Comparison of ENCODE assay signal across 1 cellular context in the genomic region with DNA sequence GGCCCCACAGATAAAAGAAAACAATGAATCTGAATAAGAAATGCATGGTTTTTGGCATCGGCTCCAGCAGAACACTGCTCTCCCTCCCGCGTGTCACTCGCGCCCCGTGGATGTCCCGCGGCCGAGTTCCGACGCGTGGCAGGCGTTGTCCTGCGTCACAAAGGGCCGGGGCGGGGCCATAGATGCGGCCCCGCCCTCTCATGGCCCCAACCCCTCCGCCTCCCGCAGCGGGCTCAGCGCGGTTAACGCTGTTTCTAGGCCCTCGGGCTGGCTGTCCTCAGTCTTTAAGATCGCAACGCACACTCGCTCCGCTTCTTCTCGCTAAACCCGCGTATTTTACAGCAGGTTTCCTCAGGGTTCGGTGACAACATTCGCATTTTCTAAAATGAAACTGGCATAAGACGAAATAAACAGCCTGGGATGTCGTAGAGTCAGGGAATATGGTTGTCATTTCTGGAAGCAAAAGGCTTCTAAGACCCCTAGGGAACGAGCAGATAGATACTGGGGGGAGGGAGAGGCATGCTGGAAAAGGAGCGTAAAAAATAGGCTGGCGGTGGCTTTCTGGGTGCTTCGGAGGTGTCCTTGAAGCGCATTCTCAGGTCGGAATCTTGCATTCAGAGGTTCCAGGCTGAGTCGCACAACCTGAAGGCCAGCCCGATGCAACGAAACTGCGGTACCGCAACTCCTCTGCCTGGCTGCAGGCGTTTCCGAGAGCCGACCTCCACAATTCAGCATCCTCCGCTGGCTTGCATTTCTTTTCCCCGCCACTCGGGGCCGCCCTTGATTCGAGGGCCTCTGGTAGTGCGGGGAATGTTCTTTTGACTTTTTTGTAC.
TF ChIP-seq lines count a peak whose summit lies in the region.

TSS of gene FKBP7 (minus strand) at position 159 of the 833 bp plus-strand sequence. CDS start at position 58, 101 bp downstream.

TF ChIP-seq in HepG2, 621 proteins besides CTCF, POLR2A, EP300 and RAD21 (continued from another document and continues in another):
- TF ChIP-seq SNRNP70 (IDR thresholded peaks at IDR 0.05; ENCODE audit: low read depth, low read length) (no peak), ZFP36 (IDR thresholded peaks at IDR 0.05; ENCODE audit: borderline replicate concordance, low read depth, low read length, partially characterized antibody) (no peak), MTERF4 (CRISPR knock-in tag; IDR thresholded peaks at IDR 0.05) (no peak), BRD4 (CRISPR knock-in tag; IDR thresholded peaks at IDR 0.05) (no peak; the same call in 1 of the 2 replicates), NCOA5 (CRISPR knock-in tag; IDR thresholded peaks at IDR 0.05) (no peak), ZNF724P (CRISPR knock-in tag; IDR thresholded peaks at IDR 0.05; ENCODE audit: borderline replicate concordance) (no peak), CBFB (CRISPR knock-in tag; IDR thresholded peaks at IDR 0.05) (no peak), NCOA1 (CRISPR knock-in tag; IDR thresholded peaks at IDR 0.05) (no peak; the same call in 1 of the 2 replicates), ZNF749 (CRISPR knock-in tag; IDR thresholded peaks at IDR 0.05; ENCODE audit: borderline replicate concordance) (peak; percentile 52; the same call in 1 of the 2 replicates), KDM2A (CRISPR knock-in tag; IDR thresholded peaks at IDR 0.05; ENCODE audit: borderline replicate concordance, low read depth) (peak; percentile 81), ARID3A (IDR thresholded peaks at IDR 0.05; ENCODE audit: low read depth, low read length) (no peak), CREM (IDR thresholded peaks at IDR 0.05) (peak; percentile 82), CREM (CRISPR knock-in tag; IDR thresholded peaks at IDR 0.05) (0 out of 2 replicates have a peak, but pooled peaks have one; percentile 13), ZNF335 (CRISPR knock-in tag; IDR thresholded peaks at IDR 0.05) (peak; percentile 85), TARDBP (CRISPR knock-in tag; IDR thresholded peaks at IDR 0.05) (peak; percentile 45), ZNF674 (CRISPR knock-in tag; IDR thresholded peaks at IDR 0.05; ENCODE audit: low read depth) (no peak), ZNF274 (CRISPR knock-in tag; IDR thresholded peaks at IDR 0.05) (peak; percentile 60; the same call in 1 of the 2 replicates), ZNF556 (CRISPR knock-in tag; IDR thresholded peaks at IDR 0.05; ENCODE audit: borderline replicate concordance) (0 out of 2 replicates have a peak, but pooled peaks have one; percentile 68), ZNF317 (CRISPR knock-in tag; IDR thresholded peaks at IDR 0.05) (peak; percentile 69; the same call in 1 of the 2 replicates), ZMYM3 (CRISPR knock-in tag; IDR thresholded peaks at IDR 0.05) (no peak; the same call in 1 of the 2 replicates), ZNF660 (CRISPR knock-in tag; IDR thresholded peaks at IDR 0.05; ENCODE audit: borderline replicate concordance, low read depth) (no peak), ZMYM4 (CRISPR knock-in tag; IDR thresholded peaks at IDR 0.05) (peak; percentile 86), FLYWCH1 (CRISPR knock-in tag; IDR thresholded peaks at IDR 0.05) (peak; percentile 60; the same call in 1 of the 2 replicates), SKI (IDR thresholded peaks at IDR 0.05; ENCODE audit: partially characterized antibody) (no peak), ELF1 (CRISPR knock-in tag; IDR thresholded peaks at IDR 0.05) (peak; percentile 40; the same call in 1 of the 2 replicates), KDM5B (CRISPR knock-in tag; IDR thresholded peaks at IDR 0.05; ENCODE audit: borderline replicate concordance) (peak; percentile 69; the same call in 1 of the 2 replicates), ZNF441 (CRISPR knock-in tag; IDR thresholded peaks at IDR 0.05; ENCODE audit: borderline replicate concordance) (peak; percentile 68), HOXA9 (CRISPR knock-in tag; IDR thresholded peaks at IDR 0.05; ENCODE audit: borderline replicate concordance) (no peak), CENPX (CRISPR knock-in tag; IDR thresholded peaks at IDR 0.05) (no peak), MEF2D (CRISPR knock-in tag; IDR thresholded peaks at IDR 0.05) (no peak; the same call in 1 of the 2 replicates), NONO (IDR thresholded peaks at IDR 0.05) (no peak), NONO (CRISPR knock-in tag; conservative IDR thresholded peaks at IDR 0.05) (peak; percentile 66), MBNL3 (CRISPR knock-in tag; conservative IDR thresholded peaks at IDR 0.05) (no peak), HES4 (CRISPR knock-in tag; IDR thresholded peaks at IDR 0.05; ENCODE audit: borderline replicate concordance) (peak; percentile 72; the same call in 1 of the 2 replicates), ZNF546 (CRISPR knock-in tag; conservative IDR thresholded peaks at IDR 0.05) (peak; percentile 87), SAFB2 (CRISPR knock-in tag; IDR thresholded peaks at IDR 0.05; ENCODE audit: borderline replicate concordance, low read depth) (peak; percentile 82), ZSCAN12 (CRISPR knock-in tag; IDR thresholded peaks at IDR 0.05) (peak; percentile 35; the same call in 1 of the 2 replicates), FOSL1 (CRISPR knock-in tag; IDR thresholded peaks at IDR 0.05; ENCODE audit: borderline replicate concordance) (no peak), SOX13 (IDR thresholded peaks at IDR 0.05) (no peak), SOX13 (CRISPR knock-in tag; conservative IDR thresholded peaks at IDR 0.05 in 1 of 2, IDR thresholded peaks at IDR 0.05 in 1 of 2) (peak in 1 of 2 experiments; percentile 81; a peak in 2 of 4 replicates), NFIB (CRISPR knock-in tag; IDR thresholded peaks at IDR 0.05; ENCODE audit: borderline replicate concordance) (peak; percentile 84; the same call in 1 of the 2 replicates), RFX5 (IDR thresholded peaks at IDR 0.05; ENCODE audit: low read depth, low read length) (no peak), ZNF30 (CRISPR knock-in tag; IDR thresholded peaks at IDR 0.05) (no peak), NPAS2 (CRISPR knock-in tag; IDR thresholded peaks at IDR 0.05; ENCODE audit: borderline replicate concordance) (no peak), ZNF136 (CRISPR knock-in tag; IDR thresholded peaks at IDR 0.05; ENCODE audit: low read depth) (0 out of 2 replicates have a peak, but pooled peaks have one; percentile 49), ZFX (CRISPR knock-in tag; IDR thresholded peaks at IDR 0.05; ENCODE audit: low read depth) (peak; percentile 92), HIVEP1 (CRISPR knock-in tag; IDR thresholded peaks at IDR 0.05) (peak; percentile 40), ZNF7 (CRISPR knock-in tag; IDR thresholded peaks at IDR 0.05) (peak; percentile 65; the same call in 1 of the 2 replicates), SETDB1 (CRISPR knock-in tag; IDR thresholded peaks at IDR 0.05; ENCODE audit: borderline replicate concordance) (0 out of 2 replicates have a peak, but pooled peaks have one; percentile 64), SIN3B (IDR thresholded peaks at IDR 0.05; ENCODE audit: low read length) (no peak), ZNF549 (CRISPR knock-in tag; IDR thresholded peaks at IDR 0.05) (no peak), ZNF33B (CRISPR knock-in tag; IDR thresholded peaks at IDR 0.05) (0 out of 2 replicates have a peak, but pooled peaks have one; percentile 76), ZFP90 (CRISPR knock-in tag; IDR thresholded peaks at IDR 0.05; ENCODE audit: borderline replicate concordance) (peak; percentile 91; the same call in 1 of the 2 replicates), ZNF362 (CRISPR knock-in tag; IDR thresholded peaks at IDR 0.05; ENCODE audit: borderline replicate concordance) (0 out of 2 replicates have a peak, but pooled peaks have one; percentile 63), MTA1 (CRISPR knock-in tag; IDR thresholded peaks at IDR 0.05; ENCODE audit: borderline replicate concordance) (peak; percentile 50; the same call in 1 of the 2 replicates), ZNF44 (CRISPR knock-in tag; IDR thresholded peaks at IDR 0.05) (peak; percentile 92)
- TF ChIP-seq, protein P1, sequence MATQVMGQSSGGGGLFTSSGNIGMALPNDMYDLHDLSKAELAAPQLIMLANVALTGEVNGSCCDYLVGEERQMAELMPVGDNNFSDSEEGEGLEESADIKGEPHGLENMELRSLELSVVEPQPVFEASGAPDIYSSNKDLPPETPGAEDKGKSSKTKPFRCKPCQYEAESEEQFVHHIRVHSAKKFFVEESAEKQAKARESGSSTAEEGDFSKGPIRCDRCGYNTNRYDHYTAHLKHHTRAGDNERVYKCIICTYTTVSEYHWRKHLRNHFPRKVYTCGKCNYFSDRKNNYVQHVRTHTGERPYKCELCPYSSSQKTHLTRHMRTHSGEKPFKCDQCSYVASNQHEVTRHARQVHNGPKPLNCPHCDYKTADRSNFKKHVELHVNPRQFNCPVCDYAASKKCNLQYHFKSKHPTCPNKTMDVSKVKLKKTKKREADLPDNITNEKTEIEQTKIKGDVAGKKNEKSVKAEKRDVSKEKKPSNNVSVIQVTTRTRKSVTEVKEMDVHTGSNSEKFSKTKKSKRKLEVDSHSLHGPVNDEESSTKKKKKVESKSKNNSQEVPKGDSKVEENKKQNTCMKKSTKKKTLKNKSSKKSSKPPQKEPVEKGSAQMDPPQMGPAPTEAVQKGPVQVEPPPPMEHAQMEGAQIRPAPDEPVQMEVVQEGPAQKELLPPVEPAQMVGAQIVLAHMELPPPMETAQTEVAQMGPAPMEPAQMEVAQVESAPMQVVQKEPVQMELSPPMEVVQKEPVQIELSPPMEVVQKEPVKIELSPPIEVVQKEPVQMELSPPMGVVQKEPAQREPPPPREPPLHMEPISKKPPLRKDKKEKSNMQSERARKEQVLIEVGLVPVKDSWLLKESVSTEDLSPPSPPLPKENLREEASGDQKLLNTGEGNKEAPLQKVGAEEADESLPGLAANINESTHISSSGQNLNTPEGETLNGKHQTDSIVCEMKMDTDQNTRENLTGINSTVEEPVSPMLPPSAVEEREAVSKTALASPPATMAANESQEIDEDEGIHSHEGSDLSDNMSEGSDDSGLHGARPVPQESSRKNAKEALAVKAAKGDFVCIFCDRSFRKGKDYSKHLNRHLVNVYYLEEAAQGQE (IDR thresholded peaks at IDR 0.05; ENCODE audit: borderline replicate concordance in 1 of 2, low read depth in 1 of 2, low read length in 2 of 2): peak in 1 of 2 experiments; percentile 13; a peak in 1 of 4 replicates
- TF ChIP-seq, protein P2, sequence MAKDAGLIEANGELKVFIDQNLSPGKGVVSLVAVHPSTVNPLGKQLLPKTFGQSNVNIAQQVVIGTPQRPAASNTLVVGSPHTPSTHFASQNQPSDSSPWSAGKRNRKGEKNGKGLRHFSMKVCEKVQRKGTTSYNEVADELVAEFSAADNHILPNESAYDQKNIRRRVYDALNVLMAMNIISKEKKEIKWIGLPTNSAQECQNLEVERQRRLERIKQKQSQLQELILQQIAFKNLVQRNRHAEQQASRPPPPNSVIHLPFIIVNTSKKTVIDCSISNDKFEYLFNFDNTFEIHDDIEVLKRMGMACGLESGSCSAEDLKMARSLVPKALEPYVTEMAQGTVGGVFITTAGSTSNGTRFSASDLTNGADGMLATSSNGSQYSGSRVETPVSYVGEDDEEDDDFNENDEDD (CRISPR knock-in tag; IDR thresholded peaks at IDR 0.05; ENCODE audit: borderline replicate concordance): peak; percentile 66; the same call in 1 of the 2 replicates
- TF ChIP-seq, protein P3, sequence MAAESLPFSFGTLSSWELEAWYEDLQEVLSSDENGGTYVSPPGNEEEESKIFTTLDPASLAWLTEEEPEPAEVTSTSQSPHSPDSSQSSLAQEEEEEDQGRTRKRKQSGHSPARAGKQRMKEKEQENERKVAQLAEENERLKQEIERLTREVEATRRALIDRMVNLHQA (CRISPR knock-in tag; IDR thresholded peaks at IDR 0.05): no peak
- TF ChIP-seq, protein P4, sequence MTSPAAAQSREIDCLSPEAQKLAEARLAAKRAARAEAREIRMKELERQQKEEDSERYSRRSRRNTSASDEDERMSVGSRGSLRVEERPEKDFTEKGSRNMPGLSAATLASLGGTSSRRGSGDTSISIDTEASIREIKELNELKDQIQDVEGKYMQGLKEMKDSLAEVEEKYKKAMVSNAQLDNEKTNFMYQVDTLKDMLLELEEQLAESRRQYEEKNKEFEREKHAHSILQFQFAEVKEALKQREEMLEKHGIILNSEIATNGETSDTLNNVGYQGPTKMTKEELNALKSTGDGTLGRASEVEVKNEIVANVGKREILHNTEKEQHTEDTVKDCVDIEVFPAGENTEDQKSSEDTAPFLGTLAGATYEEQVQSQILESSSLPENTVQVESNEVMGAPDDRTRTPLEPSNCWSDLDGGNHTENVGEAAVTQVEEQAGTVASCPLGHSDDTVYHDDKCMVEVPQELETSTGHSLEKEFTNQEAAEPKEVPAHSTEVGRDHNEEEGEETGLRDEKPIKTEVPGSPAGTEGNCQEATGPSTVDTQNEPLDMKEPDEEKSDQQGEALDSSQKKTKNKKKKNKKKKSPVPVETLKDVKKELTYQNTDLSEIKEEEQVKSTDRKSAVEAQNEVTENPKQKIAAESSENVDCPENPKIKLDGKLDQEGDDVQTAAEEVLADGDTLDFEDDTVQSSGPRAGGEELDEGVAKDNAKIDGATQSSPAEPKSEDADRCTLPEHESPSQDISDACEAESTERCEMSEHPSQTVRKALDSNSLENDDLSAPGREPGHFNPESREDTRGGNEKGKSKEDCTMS (CRISPR knock-in tag; conservative IDR thresholded peaks at IDR 0.05): 0 out of 2 replicates have a peak, but pooled peaks have one; percentile 37
